Comparison of ENCODE assay signal across 2 cellular contexts in genomic region chr18:6414723-6415362, GRCh38.
TF ChIP-seq lines count a peak whose summit lies in the region.

L3MBTL4 (minus strand) TSS chr18:6414911; CDS start chr18:6311625, 103,286 bp downstream.

TF ChIP-seq in IMR-90, 13 proteins besides CTCF, POLR2A, EP300 and RAD21 (continued from another document):
- no peak for TF ChIP-seq SMC3 (IDR thresholded peaks at IDR 0.05; ENCODE audit: low read depth, low read length)
- TF ChIP-seq MAZ (IDR thresholded peaks at IDR 0.05; ENCODE audit: borderline replicate concordance, low read depth, low read length): no peak

TF ChIP-seq in liver, 16 proteins besides CTCF, POLR2A, EP300 and RAD21 (continued from another document):
- no peak for TF ChIP-seq REST (IDR thresholded peaks at IDR 0.05)
- no peak for TF ChIP-seq EGR1 (IDR thresholded peaks at IDR 0.05; ENCODE audit: low read depth in 2 of 2)
- TF ChIP-seq FOXA2 (IDR thresholded peaks at IDR 0.05): no peak
- no peak for TF ChIP-seq MAX (IDR thresholded peaks at IDR 0.05)
- TF ChIP-seq JUND (IDR thresholded peaks at IDR 0.05): no peak
- TF ChIP-seq GABPA (IDR thresholded peaks at IDR 0.05 in 1 of 2, conservative IDR thresholded peaks at IDR 0.05 in 1 of 2): no peak
- TF ChIP-seq ATF3 (IDR thresholded peaks at IDR 0.05): no peak
- peak in 1 of 2 donors; percentile 11 for TF ChIP-seq HNF4A (conservative IDR thresholded peaks at IDR 0.05)
- TF ChIP-seq FOXA1 (IDR thresholded peaks at IDR 0.05): no peak
- no peak for TF ChIP-seq TAF1 (conservative IDR thresholded peaks at IDR 0.05)
- TF ChIP-seq NR2F2 (IDR thresholded peaks at IDR 0.05): no peak
- no peak for TF ChIP-seq RXRA (IDR thresholded peaks at IDR 0.05)
